ENCODE assay signal across 9 cellular contexts in the genomic region with DNA sequence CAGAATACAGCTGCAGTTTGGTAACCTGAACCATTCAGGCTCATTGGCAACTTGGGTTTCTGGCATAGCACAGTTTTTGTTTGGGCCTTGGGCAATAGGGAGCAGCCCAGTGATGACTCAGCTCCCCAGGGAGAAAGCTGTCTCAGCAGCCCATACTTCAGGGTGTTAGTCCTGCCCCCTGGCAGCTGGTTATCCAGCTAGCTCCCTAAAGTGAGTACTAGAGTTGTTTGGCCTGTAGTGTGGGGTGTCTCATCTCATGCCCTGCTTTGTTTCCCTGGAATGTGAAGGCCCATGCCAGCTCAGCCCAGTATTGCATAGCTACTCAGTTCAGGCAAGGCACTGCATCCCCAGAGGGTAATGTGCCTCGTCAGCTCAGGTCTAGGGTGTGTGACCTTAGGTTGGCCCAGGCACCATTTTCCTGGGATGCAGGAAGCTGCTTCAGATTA. TPM values are rescaled to one million over a fixed set of nuclear protein-coding genes. Genes with fewer than 3 reads are reported as not detected.
A peak's percentile ranks its signal among the peaks of the same experiment; 100 is the strongest.
DNase-seq lines count a peak whose midpoint lies in the region; TF ChIP-seq lines count a peak whose summit lies in the region.
"Had no signal": no experiment of that assay in that cellular context is flagged by ENCODE, and none has a peak within 500 bp of the region (broad histone marks: within the 10 kb centered on the region; RNA-seq: fewer than 3 reads in every experiment).

No MANE protein-coding gene starts in this region.

- DNase-seq in Calu3, result no peak
- DNase-seq in NCI-H1436 treated with DMSO at 0.1 percent for 48 hours (lab: John Stamatoyannopoulos, UW), result peak; percentile 16
- DNase-seq in dedifferentiated amniotic fluid mesenchymal stem cell (ENCODE audit: extremely low spot score), result peak; percentile 91
- DNase-seq in non-pigmented ciliary epithelial cell (ENCODE audit: low read depth), result peak; percentile 60
- no peak for DNase-seq in NK-92 (lab: John Stamatoyannopoulos, UW; ENCODE audit: unreplicated experiment)
- DNase-seq in stimulated activated naive CD4-positive, alpha-beta T cell (lab: John Stamatoyannopoulos, UW), result no peak
- DNase-seq in NCI-H1048 (lab: John Stamatoyannopoulos, UW), result no peak
- no peak for DNase-seq in RPMI8226
- DNase-seq: activated T-cell treated with anti-CD3 and anti-CD28 coated beads for 4 hours had no signal

- H3K27me3 Mint-ChIP-seq in Calu3 (ENCODE audit: unreplicated experiment), result no peaks in the 10 kb centered on the region

- BruUV-seq in Calu3 (replicated peaks; lab: Mats Ljungman, UMichigan), result no TSS peak

- no peak for TF ChIP-seq CTCF in Calu3 (IDR thresholded peaks at IDR 0.05; ENCODE audit: unreplicated experiment)

- intact Hi-C loops in Calu3 (cut with micrococcal nuclease; ENCODE audit: unreplicated experiment), result no loop called here

- CTCF ChIA-PET in Calu3 (lab: Charles Lee), result no interaction called here

- H3K4me3 Mint-ChIP-seq in Calu3 (ENCODE audit: low read depth, unreplicated experiment), result no peak overlapping the region

- H3K4me1 Mint-ChIP-seq in Calu3 (ENCODE audit: low read depth, unreplicated experiment), result no peaks in the 10 kb centered on the region

- peaks cover 84% of the 10 kb centered on the region for H3K36me3 Mint-ChIP-seq in Calu3 (ENCODE audit: insufficient read depth, unreplicated experiment)

- peaks cover 21% of the 10 kb centered on the region for H3K9me3 Mint-ChIP-seq in Calu3 (ENCODE audit: low read depth, unreplicated experiment)

- H3K27ac Mint-ChIP-seq in Calu3 (ENCODE audit: unreplicated experiment), result peak overlapping the region; percentile 17

RNA-seq across cellular contexts. Expression of a gene that starts 18.2 kb away (rescaled TPM):
- 8.5 and 9.0 TPM in 2 replicates for total RNA-seq in Calu3 (2022)

RNA-seq across cellular contexts. Expression of a gene that starts 21.8 kb away (rescaled TPM):
- total RNA-seq in Calu3 (2022), result 68.2 and 74.8 TPM in 2 replicates

RNA-seq across cellular contexts. Expression of a gene that starts 49.0 kb away (rescaled TPM):
- total RNA-seq in Calu3 (2022), result 6.2 and 6.5 TPM in 2 replicates

Comparison
In these comparisons a context has a peak if more than half of its experiments do, and no peak if none do; other contexts are left out.
1. DNase-seq: peak in NCI-H1436 treated with DMSO at 0.1 percent for 48 hours (single experiment), dedifferentiated amniotic fluid mesenchymal stem cell (single experiment) and non-pigmented ciliary epithelial cell (single experiment); none in Calu3 (single experiment), NK-92 (single experiment), stimulated activated naive CD4-positive, alpha-beta T cell (0 of 6), NCI-H1048 (single experiment) and RPMI8226 (single experiment).